8 cellular contexts compared by ENCODE assay signal in genomic region chr18:63162271-63163014, GRCh38.
A peak's percentile ranks its signal among the peaks of the same experiment; 100 is the strongest.
DNase-seq lines count a peak whose midpoint lies in the region; ATAC-seq lines count a peak whose summit lies in the region.

No MANE protein-coding gene starts in this region.

- intact Hi-C loops in activated CD4-positive, alpha-beta T cell treated with anti-CD3 and anti-CD28 coated beads for 36 hours (cut with DNase I, micrococcal nuclease) = loop anchor here in 1 of 2 experiments (1.0 to 5.0 kb wide), 3 partner anchors 18 to 655 kb away; partner anchors contain the start of gene VPS4B

- H3K4me3 Mint-ChIP-seq in activated CD4-positive, alpha-beta T cell treated with anti-CD3 and anti-CD28 coated beads for 36 hours = peak overlapping the region; percentile 73

- peak overlapping the region; percentile 95 for H3K27ac Mint-ChIP-seq in activated CD4-positive, alpha-beta T cell treated with anti-CD3 and anti-CD28 coated beads for 36 hours

- no peaks in the 10 kb centered on the region for H3K27me3 Mint-ChIP-seq in activated CD4-positive, alpha-beta T cell treated with anti-CD3 and anti-CD28 coated beads for 36 hours

- H3K9me3 Mint-ChIP-seq in activated CD4-positive, alpha-beta T cell treated with anti-CD3 and anti-CD28 coated beads for 36 hours (ENCODE audit: low read depth) = no peaks in the 10 kb centered on the region

- H3K36me3 Mint-ChIP-seq in activated CD4-positive, alpha-beta T cell treated with anti-CD3 and anti-CD28 coated beads for 36 hours (ENCODE audit: low read depth) = peaks cover 38% of the 10 kb centered on the region

- peaks cover 76% of the 10 kb centered on the region for H3K4me1 Mint-ChIP-seq in activated CD4-positive, alpha-beta T cell treated with anti-CD3 and anti-CD28 coated beads for 36 hours

- no peak for ATAC-seq in activated CD4-positive, alpha-beta T cell treated with anti-CD3 and anti-CD28 coated beads for 36 hours
- peak; percentile 35 for ATAC-seq in HG03066 (IDR thresholded peaks at IDR 0.05; ENCODE audit: low read depth, unreplicated experiment)

- peak; percentile 51 for DNase-seq in activated CD4-positive, alpha-beta T cell treated with anti-CD3 and anti-CD28 coated beads for 36 hours
- DNase-seq in activated CD4-positive, alpha-beta T cell treated with anti-CD3 and anti-CD28 coated beads, Interleukin-2, amount 50 U/mL, for 1 hour = no peak
- peak; percentile 45 to 60 for DNase-seq in activated CD4-positive, alpha-beta T cell treated with anti-CD3 and anti-CD28 coated beads, Interleukin-2, amount 50 U/mL, for 48 hours
- peak; percentile 63 for DNase-seq in iris pigment epithelial cell (ENCODE audit: low read depth)
- no peak for DNase-seq in NCI-H1105 (lab: John Stamatoyannopoulos, UW)
- no peak for DNase-seq in C1 segment of cervical spinal cord (lab: John Stamatoyannopoulos, UW)
- DNase-seq in middle frontal gyrus (ENCODE audit: extremely low spot score, low spot score) = no peak

- CTCF ChIA-PET in activated CD4-positive, alpha-beta T cell treated with anti-CD3 and anti-CD28 coated beads for 36 hours (lab: Charles Lee) = interaction anchor here (0.7 to 2.9 kb wide), 12 partner anchors 9 to 156 kb away, joined by 3 to 18 read pairs (median 4); partner anchors contain the start of gene BCL2

- POLR2A ChIA-PET in activated CD4-positive, alpha-beta T cell treated with anti-CD3 and anti-CD28 coated beads for 36 hours (lab: Charles Lee) = interaction anchor here (0.7 to 2.4 kb wide), 4 partner anchors 34 to 161 kb away, joined by 3 to 9 read pairs (median 4); no protein-coding TSS in a partner anchor

Comparison
In these comparisons a context has a peak if more than half of its experiments do, and no peak if none do; other contexts are left out.
1. DNase-seq: peak in activated CD4-positive, alpha-beta T cell treated with anti-CD3 and anti-CD28 coated beads for 36 hours (single experiment), activated CD4-positive, alpha-beta T cell treated with anti-CD3 and anti-CD28 coated beads, Interleukin-2, amount 50 U/mL, for 48 hours (2 of 2) and iris pigment epithelial cell (single experiment); none in activated CD4-positive, alpha-beta T cell treated with anti-CD3 and anti-CD28 coated beads, Interleukin-2, amount 50 U/mL, for 1 hour (single experiment), NCI-H1105 (single experiment), C1 segment of cervical spinal cord (0 of 14) and middle frontal gyrus (single experiment).